In genomic region chr6:166586424-166587156, GRCh38 we compare ENCODE assay signal across 7 cellular contexts. TPM values are rescaled to one million over a fixed set of nuclear protein-coding genes. Genes with fewer than 3 reads are reported as not detected.
DNase-seq lines count a peak whose midpoint lies in the region; ATAC-seq and TF ChIP-seq lines count a peak whose summit lies in the region.

TSS of gene RAMACL (minus strand) at chr6:166586678. CDS start at chr6:166586477, 201 bp downstream.

- no peak within 1 kb of the TSS for H3K4me3 Mint-ChIP-seq in activated CD8-positive, alpha-beta T cell treated with anti-CD3 and anti-CD28 coated beads for 36 hours

- CTCF ChIA-PET in activated CD8-positive, alpha-beta T cell treated with anti-CD3 and anti-CD28 coated beads for 36 hours (lab: Charles Lee) = interaction anchor here (1.0 kb wide), 1 partner anchor 188 kb away, joined by 3 read pairs; no protein-coding TSS in a partner anchor

- no peak within 1 kb of the TSS for H3K27ac Mint-ChIP-seq in activated CD8-positive, alpha-beta T cell treated with anti-CD3 and anti-CD28 coated beads for 36 hours

- no peaks in the 10 kb centered on the region for H3K36me3 ChIP-seq in left lung

- H3K4me1 Mint-ChIP-seq in activated CD8-positive, alpha-beta T cell treated with anti-CD3 and anti-CD28 coated beads for 36 hours (ENCODE audit: low read depth) = peaks cover 20% of the 10 kb centered on the region

- intact Hi-C loops in activated CD8-positive, alpha-beta T cell treated with anti-CD3 and anti-CD28 coated beads for 36 hours (cut with micrococcal nuclease) = no loop called here
- intact Hi-C loops in left lung (cut with DNase I) = no loop called here

- peak; percentile 84 for ATAC-seq in GM18519 (IDR thresholded peaks at IDR 0.05; ENCODE audit: low FRiP score, unreplicated experiment)
- peak; percentile 65 for ATAC-seq in GM21528 (IDR thresholded peaks at IDR 0.05; ENCODE audit: low FRiP score, unreplicated experiment)
- ATAC-seq in HG03575 (IDR thresholded peaks at IDR 0.05; ENCODE audit: extremely low read depth, insufficient number of reproducible peaks, low FRiP score, unreplicated experiment) = peak; percentile 56
- ATAC-seq in activated CD8-positive, alpha-beta T cell treated with anti-CD3 and anti-CD28 coated beads for 36 hours = peak; percentile 95
- peak; percentile 43 for ATAC-seq in left lung

- H3K9me3 ChIP-seq in left lung = no peaks in the 10 kb centered on the region

- no peaks in the 10 kb centered on the region for H3K36me3 Mint-ChIP-seq in activated CD8-positive, alpha-beta T cell treated with anti-CD3 and anti-CD28 coated beads for 36 hours (ENCODE audit: low read depth)

- no peak within 1 kb of the TSS for H3K4me3 ChIP-seq in left lung

- POLR2A ChIA-PET in activated CD8-positive, alpha-beta T cell treated with anti-CD3 and anti-CD28 coated beads for 36 hours (lab: Charles Lee) = no interaction called here

- peaks cover 5 to 49% of the 10 kb centered on the region in 2 donors for H3K4me1 ChIP-seq in left lung

- no peaks in the 10 kb centered on the region for H3K27me3 Mint-ChIP-seq in activated CD8-positive, alpha-beta T cell treated with anti-CD3 and anti-CD28 coated beads for 36 hours

- DNase-seq in activated CD8-positive, alpha-beta T cell treated with anti-CD3 and anti-CD28 coated beads for 36 hours = peak; percentile 72
- DNase-seq in left lung (no peak), NCI-H187 (lab: John Stamatoyannopoulos, UW) (no peak), OCI-M2 (lab: John Stamatoyannopoulos, UW; ENCODE audit: unreplicated experiment) (no peak)

- no peaks in the 10 kb centered on the region for H3K27me3 ChIP-seq in left lung

- no peak for TF ChIP-seq CTCF in activated CD8-positive, alpha-beta T cell treated with anti-CD3 and anti-CD28 coated beads for 36 hours (IDR thresholded peaks at IDR 0.05)
- TF ChIP-seq CTCF in left lung (IDR thresholded peaks at IDR 0.05) = no peak

- peak within 1 kb of the TSS in 1 of 2 donors; percentile 53 for H3K27ac ChIP-seq in left lung

- H3K9me3 Mint-ChIP-seq in activated CD8-positive, alpha-beta T cell treated with anti-CD3 and anti-CD28 coated beads for 36 hours = no peaks in the 10 kb centered on the region

RNA-seq across cellular contexts. Expression of gene RAMACL, which starts in this region (rescaled TPM):
- under 1 TPM in 1 of 2 experiments, not detected in 1; 0.45 TPM for total RNA-seq in activated CD8-positive, alpha-beta T cell treated with anti-CD3 and anti-CD28 coated beads for 36 hours
- 1 to 10 TPM; 3.2 to 6.0 TPM for total RNA-seq in left lung

Comparison
In these comparisons a context has a peak if more than half of its experiments do, and no peak if none do; other contexts are left out.
1. Peak in DNase-seq and ATAC-seq in activated CD8-positive, alpha-beta T cell treated with anti-CD3 and anti-CD28 coated beads for 36 hours; RNA of the gene not detected or under 1 TPM.
2. ATAC-seq: peak in every context shown above with its lines; median percentile 95 in activated CD8-positive, alpha-beta T cell treated with anti-CD3 and anti-CD28 coated beads for 36 hours; 84 in GM18519; 65 in GM21528; 56 in HG03575; 43 in left lung.